In genomic region chr6:165628955-165629354, GRCh38 we compare ENCODE assay signal across 9 cellular contexts. TPM values are rescaled to one million over a fixed set of nuclear protein-coding genes. Genes with fewer than 3 reads are reported as not detected.
"Had no signal": no experiment of that assay in that cellular context is flagged by ENCODE, and none has a peak within 500 bp of the region (broad histone marks: within the 10 kb centered on the region; RNA-seq: fewer than 3 reads in every experiment).

No MANE protein-coding gene starts in this region.

- H3K4me3 ChIP-seq: GM23338 had no signal

- FAIRE-seq: H1, H54, HepG2 had no signal

- H3K27ac ChIP-seq: HL-60 had no signal

- H3K4me3 Mint-ChIP-seq: GM23338, H9, HFFc6, IgD-negative memory B cell had no signal

- H3K4me2 ChIP-seq: GM23338 had no signal

- H3K27ac Mint-ChIP-seq: GM23338, H9, HFFc6 had no signal

- H3K9me3 Mint-ChIP-seq: GM23338 had no signal

- ATAC-seq: GM23338, HepG2 had no signal

- DNase-seq: H9, HCEC 1CT, HFFc6 had no signal

- H3K36me3 Mint-ChIP-seq: IgD-negative memory B cell had no signal

- H3K4me1 Mint-ChIP-seq: IgD-negative memory B cell had no signal

- H2AFZ ChIP-seq: GM23338 had no signal

RNA-seq across cellular contexts. Expression of gene PDE10A, which starts 34.1 kb away (rescaled TPM):
- total RNA-seq: HepG2 had no signal
- polyA plus RNA-seq: HepG2, IgD-negative memory B cell had no signal
